ENCODE assay signal across 23 cellular contexts in genomic region chr12:2930865-2931264, GRCh38.
"Had no signal": no experiment of that assay in that cellular context is flagged by ENCODE, and none has a peak within 500 bp of the region (broad histone marks: within the 10 kb centered on the region; RNA-seq: fewer than 3 reads in every experiment).

No MANE protein-coding gene starts in this region.

- H3K4me1 ChIP-seq: gastroesophageal sphincter, left lung, pancreas, transverse colon, uterus had no signal

- H3K27me3 ChIP-seq: dorsolateral prefrontal cortex, esophagus squamous epithelium, gastroesophageal sphincter, left lung, pancreas, transverse colon, uterus had no signal

- H3K9me3 ChIP-seq: esophagus squamous epithelium, gastroesophageal sphincter, left lung, pancreas, thoracic aorta, transverse colon, uterus had no signal

- H3K27ac ChIP-seq: coronary artery, dorsolateral prefrontal cortex, epithelial cell of prostate, esophagus squamous epithelium, gastroesophageal sphincter, left lung, pancreas, skin epidermis, thoracic aorta, transverse colon, uterus had no signal

- DNase-seq: effector CD8-positive, alpha-beta T cell; esophagus squamous epithelium; foreskin fibroblast; glutamatergic neuron; mesendoderm; naive B cell; occipital lobe; pancreas; stimulated activated CD4-positive, alpha-beta T cell treated with anti-CD3 and anti-CD28 coated beads, Interleukin-2, amount 100 ng/mL, for 24 hours; stimulated activated CD4-positive, alpha-beta T cell treated with anti-CD3 and anti-CD28 coated beads, Interleukin-4, amount 100 ng/mL, for 4 hours; stimulated activated naive B cell treated with anti-CD40 and anti-IgM and Interleukin-4, amounts not matched to agents 10 μg/mL and 1 μg/mL and 100 μg/mL, for 72 hours; stimulated activated naive CD8-positive, alpha-beta T cell treated with anti-CD3 and anti-CD28 coated beads, Interleukin-15, amount 100 ng/mL, for 72 hours; substantia nigra; transverse colon; uterus had no signal

- H3K4me3 ChIP-seq: coronary artery, dorsolateral prefrontal cortex, esophagus squamous epithelium, gastroesophageal sphincter, left lung, lung, pancreas, skin epidermis, thoracic aorta, transverse colon, uterus had no signal

- H3K36me3 ChIP-seq: uterus had no signal
